ENCODE assay signal across 14 cellular contexts in genomic region chr4:71472946-71473345, GRCh38.
DNase-seq lines count a peak whose midpoint lies in the region; TF ChIP-seq lines count a peak whose summit lies in the region.
"Had no signal": no experiment of that assay in that cellular context is flagged by ENCODE, and none has a peak within 500 bp of the region (broad histone marks: within the 10 kb centered on the region; RNA-seq: fewer than 3 reads in every experiment).

No MANE protein-coding gene starts in this region.

- TF ChIP-seq CTCF in astrocyte of the spinal cord (IDR thresholded peaks at IDR 0.05; ENCODE audit: low read depth, low read length), result no peak
- no peak for TF ChIP-seq CTCF in adrenal gland (IDR thresholded peaks at IDR 0.05)

- no peaks in the 10 kb centered on the region for H3K36me3 ChIP-seq in adrenal gland (replicated peaks in 1 of 2)

- H3K27ac ChIP-seq in adrenal gland, result no peak overlapping the region

- H3K9me3 Mint-ChIP-seq in activated CD4-positive, alpha-beta memory T cell treated with anti-CD3 and anti-CD28 coated beads for 36 hours, result no peaks in the 10 kb centered on the region
- H3K9me3 Mint-ChIP-seq: activated CD8-positive, alpha-beta T cell treated with anti-CD3 and anti-CD28 coated beads for 36 hours had no signal

- DNase-seq in ACHN (peak; percentile 51), HPDE6-E6E7 (ENCODE audit: extremely low spot score) (peak; percentile 25), astrocyte of the spinal cord (ENCODE audit: low read depth, low spot score) (peak; percentile 82), kidney glomerular epithelial cell (lab: John Stamatoyannopoulos, UW) (peak; percentile 75), adrenal gland (no peak), NCI-H2227 (lab: John Stamatoyannopoulos, UW; ENCODE audit: unreplicated experiment) (no peak)
- DNase-seq in stimulated activated CD4-positive, alpha-beta T cell treated with anti-CD3 and anti-CD28 coated beads, Interleukin-4, amount 100 ng/mL, for 24 hours, result no peak
- DNase-seq in activated CD4-positive, alpha-beta memory T cell treated with anti-CD3 and anti-CD28 coated beads for 36 hours, result no peak
- DNase-seq: activated CD8-positive, alpha-beta T cell treated with anti-CD3 and anti-CD28 coated beads for 36 hours; activated gamma-delta T cell; NCI-H2029 treated with DMSO at 0.1 percent for 48 hours; NCI-H82; substantia nigra had no signal

- no peak for TF ChIP-seq POLR2A in adrenal gland (IDR thresholded peaks at IDR 0.05)

- no peaks in the 10 kb centered on the region for H3K36me3 Mint-ChIP-seq in activated CD4-positive, alpha-beta memory T cell treated with anti-CD3 and anti-CD28 coated beads for 36 hours

- H3K27me3 Mint-ChIP-seq in activated CD4-positive, alpha-beta memory T cell treated with anti-CD3 and anti-CD28 coated beads for 36 hours, result no peaks in the 10 kb centered on the region
- H3K27me3 Mint-ChIP-seq: activated CD8-positive, alpha-beta T cell treated with anti-CD3 and anti-CD28 coated beads for 36 hours had no signal

- no peak overlapping the region for H3K4me3 Mint-ChIP-seq in activated CD4-positive, alpha-beta memory T cell treated with anti-CD3 and anti-CD28 coated beads for 36 hours
- H3K4me3 Mint-ChIP-seq: activated CD8-positive, alpha-beta T cell treated with anti-CD3 and anti-CD28 coated beads for 36 hours had no signal

- 95 to 100% (median 97%) methylated on average over 2 of the region's 2 CpGs for WGBS in adrenal gland, 4 donors

- H3K9me3 ChIP-seq in adrenal gland (replicated peaks in 1 of 3), result peaks cover 0 to 5% (median 0%) of the 10 kb centered on the region in 3 donors
- H3K9me3 ChIP-seq: A549 had no signal

- POLR2A ChIA-PET in activated CD4-positive, alpha-beta memory T cell treated with anti-CD3 and anti-CD28 coated beads for 36 hours (lab: Charles Lee), result no interaction called here

- CTCF ChIA-PET in activated CD4-positive, alpha-beta memory T cell treated with anti-CD3 and anti-CD28 coated beads for 36 hours (lab: Charles Lee), result no interaction called here

- H3K4me1 Mint-ChIP-seq in activated CD4-positive, alpha-beta memory T cell treated with anti-CD3 and anti-CD28 coated beads for 36 hours (ENCODE audit: low read depth), result no peaks in the 10 kb centered on the region

- no peaks in the 10 kb centered on the region for H3K4me1 ChIP-seq in adrenal gland (replicated peaks in 1 of 2)
- H3K4me1 ChIP-seq: A549 had no signal

- H3K27ac Mint-ChIP-seq in activated CD4-positive, alpha-beta memory T cell treated with anti-CD3 and anti-CD28 coated beads for 36 hours, result no peak overlapping the region
- H3K27ac Mint-ChIP-seq: activated CD8-positive, alpha-beta T cell treated with anti-CD3 and anti-CD28 coated beads for 36 hours had no signal

- no peak overlapping the region for H3K4me3 ChIP-seq in astrocyte of the spinal cord (ENCODE audit: low read depth, low read length)
- no peak overlapping the region for H3K4me3 ChIP-seq in adrenal gland
- H3K4me3 ChIP-seq: A549 had no signal

- intact Hi-C loops in adrenal gland (cut with DNase I), result no loop called here
- intact Hi-C loops in activated CD4-positive, alpha-beta memory T cell treated with anti-CD3 and anti-CD28 coated beads for 36 hours (cut with micrococcal nuclease), result no loop called here

- H3K27me3 ChIP-seq in adrenal gland, result no peaks in the 10 kb centered on the region

- in situ Hi-C loops in ACHN (cut with HindIII; ENCODE audit: low pct_ligation_motif_present, low pct_unique_long_range_greater_than_20kb, low sequenced_read_pairs) (no loop called here), astrocyte of the spinal cord (cut with HindIII; ENCODE audit: low sequenced_read_pairs) (no loop called here)

Comparison
In these comparisons a context has a peak if more than half of its experiments do, and no peak if none do; other contexts are left out.
1. DNase-seq: peak in ACHN (single experiment), HPDE6-E6E7 (single experiment), astrocyte of the spinal cord (single experiment) and kidney glomerular epithelial cell (single experiment); none in stimulated activated CD4-positive, alpha-beta T cell treated with anti-CD3 and anti-CD28 coated beads, Interleukin-4, amount 100 ng/mL, for 24 hours (single experiment), adrenal gland (0 of 7), activated CD4-positive, alpha-beta memory T cell treated with anti-CD3 and anti-CD28 coated beads for 36 hours (single experiment) and NCI-H2227 (single experiment).